In the genomic region with DNA sequence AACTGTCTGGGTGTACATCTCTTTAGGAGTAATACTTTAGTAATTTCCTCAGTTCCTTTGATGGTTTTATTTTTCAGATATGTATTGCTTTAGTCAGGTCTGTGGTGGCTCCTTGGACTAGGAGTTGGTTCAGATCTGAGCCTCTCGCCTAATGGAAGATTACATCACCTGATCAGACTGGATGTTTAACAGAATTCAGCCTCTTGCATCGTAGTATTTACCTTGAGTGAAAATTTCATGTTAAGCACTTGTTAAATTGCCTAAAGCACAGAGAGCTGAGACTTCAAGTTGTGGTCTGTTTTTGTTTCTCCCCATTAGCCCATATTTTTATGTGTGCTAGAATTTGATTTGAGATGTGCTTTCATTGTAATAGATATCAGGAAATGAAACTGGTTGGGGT, we compare ENCODE assay signal across 15 cellular contexts.
A peak's percentile ranks its signal among the peaks of the same experiment; 100 is the strongest.
DNase-seq lines count a peak whose midpoint lies in the region; ATAC-seq, FAIRE-seq and TF ChIP-seq lines count a peak whose summit lies in the region.
"Had no signal": no experiment of that assay in that cellular context is flagged by ENCODE, and none has a peak within 500 bp of the region (broad histone marks: within the 10 kb centered on the region; RNA-seq: fewer than 3 reads in every experiment).

No MANE protein-coding gene starts in this region.

- FAIRE-seq in A549 (lab: Jason Lieb, UNC), result no peak
- no peak for FAIRE-seq in K562 (lab: Jason Lieb, UNC)
- FAIRE-seq: G401.6, GM12891 had no signal

- CTCF ChIA-PET in A549 (lab: Yijun Ruan, JAX), result no interaction called here
- CTCF ChIA-PET in IMR-90 (lab: Yijun Ruan, JAX), result no interaction called here
- CTCF ChIA-PET in K562 (lab: Yijun Ruan, JAX; ENCODE audit: low intra/inter-chr PET ratio), result no interaction called here
- CTCF ChIA-PET in CD4-positive, alpha-beta T cell (lab: Charles Lee), result no interaction called here

- H3K4me1 ChIP-seq in A549 (peaks cover 6% of the 10 kb centered on the region; the same call in 2 of the 3 replicates), IMR-90 (ENCODE audit: control insufficient read depth, insufficient read depth, low read length) (no peaks in the 10 kb centered on the region), K562 (replicated peaks in 1 of 2; ENCODE audit: control insufficient read depth in 2 of 2, insufficient read depth in 2 of 2, low read length in 2 of 2) (no peaks in the 10 kb centered on the region)

- no peaks in the 10 kb centered on the region for H3K9me3 ChIP-seq in A549
- H3K9me3 ChIP-seq in IMR-90 (ENCODE audit: control insufficient read depth, insufficient read depth, low read length), result no peaks in the 10 kb centered on the region
- no peaks in the 10 kb centered on the region for H3K9me3 ChIP-seq in K562 (replicated peaks; ENCODE audit: control insufficient read depth, insufficient read depth, low read depth, low read length)
- no peaks in the 10 kb centered on the region for H3K9me3 ChIP-seq in CD4-positive, alpha-beta T cell (ENCODE audit: control insufficient read depth, low read length)

- no peak overlapping the region for H3K14ac ChIP-seq in IMR-90 (replicated peaks; ENCODE audit: low read depth, low read length)

- peak overlapping the region; percentile 19; the same call in 1 of the 3 replicates for H3K4me2 ChIP-seq in A549
- H3K4me2 ChIP-seq in IMR-90 (ENCODE audit: low read depth, low read length), result no peak overlapping the region
- no peak overlapping the region for H3K4me2 ChIP-seq in K562 (ENCODE audit: insufficient read depth, low read length)

- no peaks in the 10 kb centered on the region for H3K4me1 Mint-ChIP-seq in CD4-positive, alpha-beta T cell (ENCODE audit: low read depth)
- H3K4me1 Mint-ChIP-seq: B cell; CD4-positive, alpha-beta memory T cell had no signal

- H3K18ac ChIP-seq in IMR-90 (ENCODE audit: low read depth, low read length), result no peak overlapping the region

- no peak overlapping the region for H2AK9ac ChIP-seq in IMR-90 (replicated peaks; ENCODE audit: low read depth, low read length, poor library complexity)

- H3K27me3 Mint-ChIP-seq in CD4-positive, alpha-beta T cell, result no peaks in the 10 kb centered on the region
- H3K27me3 Mint-ChIP-seq: B cell; CD4-positive, alpha-beta memory T cell had no signal

- no peaks in the 10 kb centered on the region for H3K79me2 ChIP-seq in K562 (ENCODE audit: control insufficient read depth, insufficient read depth, low read length)

- no peak for TF ChIP-seq CTCF in A549 (IDR thresholded peaks at IDR 0.05)
- no peak for TF ChIP-seq CTCF in IMR-90 (conservative IDR thresholded peaks at IDR 0.05; ENCODE audit: low read depth, low read length)
- no peak for TF ChIP-seq CTCF in K562 (IDR thresholded peaks at IDR 0.05 in 2 of 3, conservative IDR thresholded peaks at IDR 0.05 in 1 of 3; ENCODE audit: insufficient read depth in 2 of 3, low read depth in 1 of 3, low read length in 3 of 3)
- TF ChIP-seq CTCF in CD4-positive, alpha-beta T cell (IDR thresholded peaks at IDR 0.05), result no peak

- no peak overlapping the region for H3K4me3 Mint-ChIP-seq in CD4-positive, alpha-beta T cell
- H3K4me3 Mint-ChIP-seq: B cell; CD4-positive, alpha-beta memory T cell had no signal

- H3K36me3 ChIP-seq in IMR-90 (ENCODE audit: control insufficient read depth, insufficient read depth, low read length) (no peaks in the 10 kb centered on the region), K562 (ENCODE audit: control insufficient read depth, insufficient read depth, low read length) (no peaks in the 10 kb centered on the region)

- H3K79me1 ChIP-seq in IMR-90 (ENCODE audit: low read depth in 1 of 2, low read length in 2 of 2), result no peaks in the 10 kb centered on the region

- H3K56ac ChIP-seq in IMR-90 (ENCODE audit: extremely low read depth, insufficient read depth, low read length), result no peak overlapping the region

- no peak overlapping the region for H4K8ac ChIP-seq in IMR-90 (ENCODE audit: low read depth in 2 of 2, low read length in 2 of 2)

- H3K27me3 ChIP-seq in IMR-90 (ENCODE audit: control insufficient read depth, insufficient read depth, low read length) (no peaks in the 10 kb centered on the region), K562 (ENCODE audit: control insufficient read depth in 2 of 2, insufficient read depth in 2 of 2, low read length in 2 of 2) (no peaks in the 10 kb centered on the region)
- no peaks in the 10 kb centered on the region for H3K27me3 ChIP-seq in CD4-positive, alpha-beta T cell (ENCODE audit: control insufficient read depth, insufficient read depth, low read length)

- H2BK120ac ChIP-seq in IMR-90 (ENCODE audit: low read depth, low read length), result no peak overlapping the region

- no peaks in the 10 kb centered on the region for H3K36me3 Mint-ChIP-seq in CD4-positive, alpha-beta T cell (ENCODE audit: low read depth)
- H3K36me3 Mint-ChIP-seq: CD4-positive, alpha-beta memory T cell had no signal

- dilution Hi-C loops in IMR-90 (cut with HindIII; ENCODE audit: low sequenced_read_pairs, unreplicated experiment), result no loop called here

- H3K4me3 ChIP-seq in A549 (no peak overlapping the region), IMR-90 (ENCODE audit: insufficient read depth, low read depth, low read length) (no peak overlapping the region), K562 (no peak overlapping the region)

- TF ChIP-seq POLR2A in A549 (IDR thresholded peaks at IDR 0.05; ENCODE audit: low read length) (no peak), IMR-90 (IDR thresholded peaks at IDR 0.05; ENCODE audit: low read depth, low read length) (no peak), K562 (conservative IDR thresholded peaks at IDR 0.05) (no peak)

- 32% methylated on average over 2 of the region's 2 CpGs for WGBS in A549 (ENCODE audit: missing lambda C conversion rate)
- WGBS in IMR-90 (ENCODE audit: extremely low coverage in 2 of 2, insufficient read length in 1 of 2), 2 experiments, result no CpG with 5 or more reads among the region's 2 CpGs
- 6% methylated on average over 2 of the region's 2 CpGs for WGBS in K562 (ENCODE audit: insufficient coverage, low coverage, missing lambda C conversion rate)

- in situ Hi-C loops in IMR-90 (cut with MboI; ENCODE audit: low sequenced_read_pairs), result no loop called here
- in situ Hi-C loops in K562 (cut with MboI), result no loop called here

- ATAC-seq in A549 (no peak), IMR-90 (ENCODE audit: low read depth) (no peak), K562 (no peak), GM21529 (IDR thresholded peaks at IDR 0.05; ENCODE audit: unreplicated experiment) (no peak)
- no peak for ATAC-seq in CD4-positive, alpha-beta T cell (ENCODE audit: poor library complexity)

- no peak overlapping the region for H2AK5ac ChIP-seq in IMR-90 (ENCODE audit: low read depth, low read length)

- no peak overlapping the region for H4K5ac ChIP-seq in IMR-90 (ENCODE audit: low read depth, low read length)

- no peak overlapping the region for H2AFZ ChIP-seq in IMR-90 (replicated peaks; ENCODE audit: low read length, poor library complexity)
- H2AFZ ChIP-seq in K562 (ENCODE audit: low read depth, low read length), result no peak overlapping the region

- intact Hi-C loops in IMR-90 (cut with micrococcal nuclease) (no loop called here), K562 (cut with micrococcal nuclease) (no loop called here)
- intact Hi-C loops in CD4-positive, alpha-beta T cell (cut with DNase I, micrococcal nuclease), result no loop called here

- H3K27ac Mint-ChIP-seq in CD4-positive, alpha-beta T cell, result no peak overlapping the region
- H3K27ac Mint-ChIP-seq: B cell; CD4-positive, alpha-beta memory T cell had no signal

- H4K20me1 ChIP-seq in IMR-90 (ENCODE audit: insufficient read depth, low read length) (no peaks in the 10 kb centered on the region), K562 (replicated peaks; ENCODE audit: control insufficient read depth, insufficient read depth, low read length) (no peaks in the 10 kb centered on the region)

- no peak overlapping the region for H3K23ac ChIP-seq in IMR-90 (ENCODE audit: low read depth, low read length)

- DNase-seq in A549 (ENCODE audit: low read depth in 1 of 2, low spot score in 1 of 2) (no peak), IMR-90 (peak; percentile 15), K562 (ENCODE audit: extremely low read depth in 1 of 4, low spot score in 3 of 4) (no peak), iris pigment epithelial cell (ENCODE audit: low read depth) (peak; percentile 9), substantia nigra (lab: John Stamatoyannopoulos, UW) (no peak)
- DNase-seq in CD4-positive, alpha-beta T cell, result no peak
- DNase-seq: C1 segment of cervical spinal cord; CD4-positive, alpha-beta memory T cell; DMS79; HCEC 1CT had no signal

- H2BK20ac ChIP-seq in IMR-90 (ENCODE audit: low read depth, low read length), result no peak overlapping the region

- no peak overlapping the region for H2BK15ac ChIP-seq in IMR-90 (ENCODE audit: low read depth, low read length)

- no peak overlapping the region for H3K9ac ChIP-seq in IMR-90 (ENCODE audit: low read depth, low read length)
- no peak overlapping the region for H3K9ac ChIP-seq in K562 (ENCODE audit: insufficient read depth in 1 of 2, low read depth in 2 of 2, low read length in 2 of 2)

- POLR2A ChIA-PET in A549 (lab: Yijun Ruan, JAX), result no interaction called here
- POLR2A ChIA-PET in IMR-90 (lab: Charles Lee; ENCODE audit: unreplicated experiment), result no interaction called here
- POLR2A ChIA-PET in K562 (lab: Yijun Ruan, JAX), result no interaction called here
- POLR2A ChIA-PET in CD4-positive, alpha-beta T cell (lab: Charles Lee), result no interaction called here

- no peak for TF ChIP-seq EP300 in A549 (IDR thresholded peaks at IDR 0.05)
- TF ChIP-seq EP300 in K562 (IDR thresholded peaks at IDR 0.05; ENCODE audit: low read length), result no peak

- BruUV-seq in IMR-90 (replicated peaks; lab: Mats Ljungman, UMichigan) (no TSS peak), K562 (replicated peaks; lab: Mats Ljungman, UMichigan) (no TSS peak)

- H3K9me1 ChIP-seq in IMR-90 (ENCODE audit: insufficient read depth, low read length) (no peaks in the 10 kb centered on the region), K562 (ENCODE audit: control insufficient read depth, insufficient read depth, low read length) (no peaks in the 10 kb centered on the region)

- no peak overlapping the region for H2BK5ac ChIP-seq in IMR-90 (ENCODE audit: low read depth, low read length, poor library complexity, severe bottlenecking)

- H3K27ac ChIP-seq in A549 (no peak overlapping the region; a peak in 1 of 6 replicates), IMR-90 (ENCODE audit: insufficient read depth, low read length) (no peak overlapping the region), K562 (ENCODE audit: extremely low read depth, low read depth, low read length) (no peak overlapping the region), substantia nigra (ENCODE audit: low read depth, low read length, poor library complexity, severe bottlenecking) (no peak overlapping the region)
- no peak overlapping the region for H3K27ac ChIP-seq in CD4-positive, alpha-beta T cell (ENCODE audit: low read depth, low read length)
- H3K27ac ChIP-seq: HL-60 had no signal

- H4K91ac ChIP-seq in IMR-90 (ENCODE audit: insufficient read depth, low read depth, low read length), result no peak overlapping the region

- peaks cover 6% of the 10 kb centered on the region for H3K9me3 Mint-ChIP-seq in CD4-positive, alpha-beta T cell

- H3K4ac ChIP-seq in IMR-90 (ENCODE audit: low read depth, low read length), result no peak overlapping the region

- TF ChIP-seq RAD21 in A549 (conservative IDR thresholded peaks at IDR 0.05 in 1 of 2, IDR thresholded peaks at IDR 0.05 in 1 of 2) (no peak), IMR-90 (IDR thresholded peaks at IDR 0.05; ENCODE audit: low read length) (no peak), K562 (CRISPR knock-in tag; conservative IDR thresholded peaks at IDR 0.05 in 1 of 2, IDR thresholded peaks at IDR 0.05 in 1 of 2) (no peak)

Comparison
In these comparisons a context has a peak if more than half of its experiments do, and no peak if none do; other contexts are left out.
1. DNase-seq: peak in IMR-90 (single experiment) and iris pigment epithelial cell (single experiment); none in A549 (0 of 2), K562 (0 of 4), CD4-positive, alpha-beta T cell (0 of 10) and substantia nigra (0 of 49).